ENCODE assay signal across 1 cellular context in genomic region chr22:42646569-42647525, GRCh38.
TF ChIP-seq lines count a peak whose summit lies in the region.

No MANE protein-coding gene starts in this region.

TF ChIP-seq in K562, 482 proteins besides CTCF, POLR2A, EP300 and RAD21 (continued from another document):
- TF ChIP-seq RREB1 (CRISPR knock-in tag; IDR thresholded peaks at IDR 0.05) (no peak), JUND (IDR thresholded peaks at IDR 0.05; ENCODE audit: borderline replicate concordance, low read depth, low read length) (no peak), JUND (tag; IDR thresholded peaks at IDR 0.05; ENCODE audit: borderline replicate concordance, low read depth, low read length) (no peak; the same call in 2 of the 3 replicates), ZBTB49 (CRISPR knock-in tag; IDR thresholded peaks at IDR 0.05; ENCODE audit: borderline replicate concordance) (no peak), THRB (CRISPR knock-in tag; conservative IDR thresholded peaks at IDR 0.05) (no peak), TAF7 (tag; IDR thresholded peaks at IDR 0.05) (no peak), SIRT6 (IDR thresholded peaks at IDR 0.05; ENCODE audit: low read depth, low read length) (no peak), HNRNPL (IDR thresholded peaks at IDR 0.05; ENCODE audit: low read depth, low read length) (no peak), KDM5B (IDR thresholded peaks at IDR 0.05; ENCODE audit: insufficient replicate concordance, low read depth, low read length) (no peak), MAFG (tag; conservative IDR thresholded peaks at IDR 0.05) (no peak), SRSF9 (IDR thresholded peaks at IDR 0.05; ENCODE audit: borderline replicate concordance, low read depth, low read length) (no peak), DPF2 (IDR thresholded peaks at IDR 0.05) (peak; percentile 38; the same call in 1 of the 2 replicates), ZNF224 (CRISPR knock-in tag; IDR thresholded peaks at IDR 0.05) (no peak), ZNF140 (CRISPR knock-in tag; IDR thresholded peaks at IDR 0.05) (no peak), LEF1 (IDR thresholded peaks at IDR 0.05) (no peak), ZNF280B (CRISPR knock-in tag; IDR thresholded peaks at IDR 0.05) (no peak), CEBPB (tag; IDR thresholded peaks at IDR 0.05) (no peak), ZNF408 (CRISPR knock-in tag; IDR thresholded peaks at IDR 0.05; ENCODE audit: low read depth) (no peak), HMGXB4 (CRISPR knock-in tag; IDR thresholded peaks at IDR 0.05) (no peak), ZNF311 (CRISPR knock-in tag; IDR thresholded peaks at IDR 0.05) (no peak), POU5F1 (IDR thresholded peaks at IDR 0.05; ENCODE audit: borderline replicate concordance, low read depth, low read length, partially characterized antibody) (no peak), CHCHD3 (CRISPR knock-in tag; IDR thresholded peaks at IDR 0.05) (no peak), CBFA2T3 (IDR thresholded peaks at IDR 0.05) (peak; percentile 75), SMARCA4 (IDR thresholded peaks at IDR 0.05) (peak; percentile 71), CTCFL (IDR thresholded peaks at IDR 0.05; ENCODE audit: borderline replicate concordance, insufficient read depth, low read depth, low read length, poor library complexity, severe bottlenecking) (no peak), ZFP30 (CRISPR knock-in tag; IDR thresholded peaks at IDR 0.05; ENCODE audit: borderline replicate concordance) (no peak), MEIS2 (IDR thresholded peaks at IDR 0.05; ENCODE audit: partially characterized antibody) (no peak), ZNF696 (CRISPR knock-in tag; conservative IDR thresholded peaks at IDR 0.05) (no peak), ZBTB12 (CRISPR knock-in tag; IDR thresholded peaks at IDR 0.05) (no peak), KDM2B (CRISPR knock-in tag; IDR thresholded peaks at IDR 0.05) (no peak), MCM5 (IDR thresholded peaks at IDR 0.05; ENCODE audit: low read depth) (no peak), THAP7 (CRISPR knock-in tag; IDR thresholded peaks at IDR 0.05) (no peak), SUPT5H (IDR thresholded peaks at IDR 0.05) (no peak)
- TF ChIP-seq, protein P1, sequence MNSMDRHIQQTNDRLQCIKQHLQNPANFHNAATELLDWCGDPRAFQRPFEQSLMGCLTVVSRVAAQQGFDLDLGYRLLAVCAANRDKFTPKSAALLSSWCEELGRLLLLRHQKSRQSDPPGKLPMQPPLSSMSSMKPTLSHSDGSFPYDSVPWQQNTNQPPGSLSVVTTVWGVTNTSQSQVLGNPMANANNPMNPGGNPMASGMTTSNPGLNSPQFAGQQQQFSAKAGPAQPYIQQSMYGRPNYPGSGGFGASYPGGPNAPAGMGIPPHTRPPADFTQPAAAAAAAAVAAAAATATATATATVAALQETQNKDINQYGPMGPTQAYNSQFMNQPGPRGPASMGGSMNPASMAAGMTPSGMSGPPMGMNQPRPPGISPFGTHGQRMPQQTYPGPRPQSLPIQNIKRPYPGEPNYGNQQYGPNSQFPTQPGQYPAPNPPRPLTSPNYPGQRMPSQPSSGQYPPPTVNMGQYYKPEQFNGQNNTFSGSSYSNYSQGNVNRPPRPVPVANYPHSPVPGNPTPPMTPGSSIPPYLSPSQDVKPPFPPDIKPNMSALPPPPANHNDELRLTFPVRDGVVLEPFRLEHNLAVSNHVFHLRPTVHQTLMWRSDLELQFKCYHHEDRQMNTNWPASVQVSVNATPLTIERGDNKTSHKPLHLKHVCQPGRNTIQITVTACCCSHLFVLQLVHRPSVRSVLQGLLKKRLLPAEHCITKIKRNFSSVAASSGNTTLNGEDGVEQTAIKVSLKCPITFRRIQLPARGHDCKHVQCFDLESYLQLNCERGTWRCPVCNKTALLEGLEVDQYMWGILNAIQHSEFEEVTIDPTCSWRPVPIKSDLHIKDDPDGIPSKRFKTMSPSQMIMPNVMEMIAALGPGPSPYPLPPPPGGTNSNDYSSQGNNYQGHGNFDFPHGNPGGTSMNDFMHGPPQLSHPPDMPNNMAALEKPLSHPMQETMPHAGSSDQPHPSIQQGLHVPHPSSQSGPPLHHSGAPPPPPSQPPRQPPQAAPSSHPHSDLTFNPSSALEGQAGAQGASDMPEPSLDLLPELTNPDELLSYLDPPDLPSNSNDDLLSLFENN (IDR thresholded peaks at IDR 0.05; ENCODE audit: low read depth in 2 of 2, low read length in 2 of 2) = 0 out of 4 replicates have a peak, but pooled peaks of 1 of the 2 experiments have one; percentile 34
TF ChIP-seq in K562: peak in this region for 20.
